In the genomic region with DNA sequence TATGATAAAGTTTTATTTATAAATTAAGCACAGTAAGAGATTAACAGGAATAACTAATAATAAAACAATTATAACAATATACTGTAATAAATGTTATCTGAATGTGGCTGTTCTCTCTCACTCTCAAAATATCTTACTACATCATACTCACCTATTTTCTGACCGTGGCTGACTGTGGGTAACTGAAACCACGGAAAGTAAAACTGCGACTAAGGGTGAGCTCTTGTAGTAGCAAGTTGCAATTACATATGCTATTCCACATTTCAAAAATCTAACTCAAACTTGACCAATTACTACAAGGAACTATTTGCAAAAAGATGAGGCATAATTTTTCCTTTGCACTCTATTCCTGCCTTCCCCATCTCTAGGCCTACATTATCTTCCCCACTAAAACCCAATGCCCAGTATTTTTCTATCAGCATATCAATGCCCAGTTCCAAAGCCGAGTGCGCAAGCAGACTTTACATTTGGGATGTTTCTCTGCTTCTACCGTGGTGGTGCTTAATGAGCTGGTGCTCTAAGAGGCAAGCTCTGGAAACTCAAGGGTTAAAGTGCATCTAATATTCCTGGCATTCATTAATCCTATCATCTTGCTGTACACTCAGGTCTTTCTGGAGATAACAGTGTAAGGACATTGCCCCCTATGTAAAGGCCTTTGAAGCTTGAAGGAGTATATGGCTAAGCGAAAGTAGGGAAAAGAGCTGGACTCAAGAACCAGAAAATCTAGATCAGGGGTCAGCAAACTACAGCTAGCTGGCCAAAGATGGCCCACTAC, we compare ENCODE assay signal across 1 cellular context.
A peak's percentile ranks its signal among the peaks of the same experiment; 100 is the strongest.
TF ChIP-seq lines count a peak whose summit lies in the region.

No MANE protein-coding gene starts in this region.

TF ChIP-seq in GM12878, 131 proteins besides CTCF, POLR2A, EP300 and RAD21:
- TF ChIP-seq TCF12 (IDR thresholded peaks at IDR 0.05; ENCODE audit: low read depth, low read length) (no peak), MYB (IDR thresholded peaks at IDR 0.05; ENCODE audit: borderline replicate concordance, low read depth, low read length) (no peak), CREM (IDR thresholded peaks at IDR 0.05; ENCODE audit: low read depth) (peak; percentile 19; the same call in 1 of the 2 replicates), NR2C1 (IDR thresholded peaks at IDR 0.05) (no peak), POU2F2 (IDR thresholded peaks at IDR 0.05; ENCODE audit: borderline replicate concordance, low read depth, low read length) (no peak), SIX5 (IDR thresholded peaks at IDR 0.05; ENCODE audit: low read depth, low read length, severe bottlenecking) (no peak), CHD4 (IDR thresholded peaks at IDR 0.05) (no peak), RCOR1 (conservative IDR thresholded peaks at IDR 0.05; ENCODE audit: low read depth, low read length) (no peak), FOS (IDR thresholded peaks at IDR 0.05; ENCODE audit: borderline replicate concordance, extremely low read depth, insufficient read length) (no peak), MTA2 (IDR thresholded peaks at IDR 0.05; ENCODE audit: low read depth) (0 out of 2 replicates have a peak, but pooled peaks have one; percentile 13), BRCA1 (IDR thresholded peaks at IDR 0.05; ENCODE audit: low read depth, low read length) (no peak), MEF2A (IDR thresholded peaks at IDR 0.05; ENCODE audit: insufficient read depth, low read depth, low read length) (peak; percentile 77), JUNB (IDR thresholded peaks at IDR 0.05) (peak; percentile 52), MXI1 (IDR thresholded peaks at IDR 0.05; ENCODE audit: low read depth, low read length) (no peak), ATF7 (IDR thresholded peaks at IDR 0.05; ENCODE audit: low read depth) (peak; percentile 75), DPF2 (IDR thresholded peaks at IDR 0.05) (no peak), RUNX3 (IDR thresholded peaks at IDR 0.05; ENCODE audit: low read length) (peak; percentile 92)
- TF ChIP-seq, protein P1, sequence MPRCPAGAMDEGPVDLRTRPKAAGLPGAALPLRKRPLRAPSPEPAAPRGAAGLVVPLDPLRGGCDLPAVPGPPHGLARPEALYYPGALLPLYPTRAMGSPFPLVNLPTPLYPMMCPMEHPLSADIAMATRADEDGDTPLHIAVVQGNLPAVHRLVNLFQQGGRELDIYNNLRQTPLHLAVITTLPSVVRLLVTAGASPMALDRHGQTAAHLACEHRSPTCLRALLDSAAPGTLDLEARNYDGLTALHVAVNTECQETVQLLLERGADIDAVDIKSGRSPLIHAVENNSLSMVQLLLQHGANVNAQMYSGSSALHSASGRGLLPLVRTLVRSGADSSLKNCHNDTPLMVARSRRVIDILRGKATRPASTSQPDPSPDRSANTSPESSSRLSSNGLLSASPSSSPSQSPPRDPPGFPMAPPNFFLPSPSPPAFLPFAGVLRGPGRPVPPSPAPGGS (IDR thresholded peaks at IDR 0.05; ENCODE audit: borderline replicate concordance, insufficient read depth, low read depth, low read length, poor library complexity, severe bottlenecking): peak; percentile 58
- TF ChIP-seq, protein P2, sequence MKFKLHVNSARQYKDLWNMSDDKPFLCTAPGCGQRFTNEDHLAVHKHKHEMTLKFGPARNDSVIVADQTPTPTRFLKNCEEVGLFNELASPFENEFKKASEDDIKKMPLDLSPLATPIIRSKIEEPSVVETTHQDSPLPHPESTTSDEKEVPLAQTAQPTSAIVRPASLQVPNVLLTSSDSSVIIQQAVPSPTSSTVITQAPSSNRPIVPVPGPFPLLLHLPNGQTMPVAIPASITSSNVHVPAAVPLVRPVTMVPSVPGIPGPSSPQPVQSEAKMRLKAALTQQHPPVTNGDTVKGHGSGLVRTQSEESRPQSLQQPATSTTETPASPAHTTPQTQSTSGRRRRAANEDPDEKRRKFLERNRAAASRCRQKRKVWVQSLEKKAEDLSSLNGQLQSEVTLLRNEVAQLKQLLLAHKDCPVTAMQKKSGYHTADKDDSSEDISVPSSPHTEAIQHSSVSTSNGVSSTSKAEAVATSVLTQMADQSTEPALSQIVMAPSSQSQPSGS (IDR thresholded peaks at IDR 0.05; ENCODE audit: low read length): peak; percentile 64
- TF ChIP-seq, protein P3, sequence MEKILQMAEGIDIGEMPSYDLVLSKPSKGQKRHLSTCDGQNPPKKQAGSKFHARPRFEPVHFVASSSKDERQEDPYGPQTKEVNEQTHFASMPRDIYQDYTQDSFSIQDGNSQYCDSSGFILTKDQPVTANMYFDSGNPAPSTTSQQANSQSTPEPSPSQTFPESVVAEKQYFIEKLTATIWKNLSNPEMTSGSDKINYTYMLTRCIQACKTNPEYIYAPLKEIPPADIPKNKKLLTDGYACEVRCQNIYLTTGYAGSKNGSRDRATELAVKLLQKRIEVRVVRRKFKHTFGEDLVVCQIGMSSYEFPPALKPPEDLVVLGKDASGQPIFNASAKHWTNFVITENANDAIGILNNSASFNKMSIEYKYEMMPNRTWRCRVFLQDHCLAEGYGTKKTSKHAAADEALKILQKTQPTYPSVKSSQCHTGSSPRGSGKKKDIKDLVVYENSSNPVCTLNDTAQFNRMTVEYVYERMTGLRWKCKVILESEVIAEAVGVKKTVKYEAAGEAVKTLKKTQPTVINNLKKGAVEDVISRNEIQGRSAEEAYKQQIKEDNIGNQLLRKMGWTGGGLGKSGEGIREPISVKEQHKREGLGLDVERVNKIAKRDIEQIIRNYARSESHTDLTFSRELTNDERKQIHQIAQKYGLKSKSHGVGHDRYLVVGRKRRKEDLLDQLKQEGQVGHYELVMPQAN (conservative IDR thresholded peaks at IDR 0.05): no peak
